In the genomic region with DNA sequence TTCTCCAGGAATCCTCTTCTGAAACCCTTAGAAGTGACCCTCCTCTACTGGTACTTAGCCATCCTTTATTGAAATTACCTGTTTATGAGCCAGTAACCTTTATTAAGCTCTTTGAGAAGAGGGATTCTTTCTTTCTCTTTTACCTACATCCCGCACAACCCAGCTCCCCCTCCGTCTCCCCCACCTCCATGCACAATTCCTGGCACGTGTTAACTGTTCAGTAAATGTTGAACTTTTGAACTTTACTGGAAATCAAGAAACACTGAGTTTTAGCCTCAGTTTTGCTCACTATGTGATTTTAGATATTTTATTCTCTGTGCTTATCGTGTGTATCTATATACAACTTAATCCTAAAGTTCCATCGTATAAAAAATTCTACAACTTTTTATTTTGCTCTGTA, we compare ENCODE assay signal across 8 cellular contexts. TPM values are rescaled to one million over a fixed set of nuclear protein-coding genes. Genes with fewer than 3 reads are reported as not detected.
A peak's percentile ranks its signal among the peaks of the same experiment; 100 is the strongest.
DNase-seq lines count a peak whose midpoint lies in the region; ATAC-seq lines count a peak whose summit lies in the region.

No MANE protein-coding gene starts in this region.

- H3K27me3 ChIP-seq in thymus (ENCODE audit: control insufficient read depth, insufficient read depth), result no peaks in the 10 kb centered on the region

- H3K4me1 Mint-ChIP-seq in activated CD4-positive, alpha-beta T cell treated with anti-CD3 and anti-CD28 coated beads, Interleukin-2, amount 10 ng/mL, durations not matched to agents 7 days and 5 days, result peaks cover 55% of the 10 kb centered on the region
- peaks cover 51% of the 10 kb centered on the region for H3K4me1 Mint-ChIP-seq in activated CD8-positive, alpha-beta T cell treated with anti-CD3 and anti-CD28 coated beads, Interleukin-2, amount 10 ng/mL, durations not matched to agents 7 days and 5 days (ENCODE audit: low read depth)
- peaks cover 66 to 81% of the 10 kb centered on the region in 2 donors for H3K4me1 Mint-ChIP-seq in immature natural killer cell

- H3K9me3 ChIP-seq in thymus (ENCODE audit: control insufficient read depth), result no peaks in the 10 kb centered on the region

- peaks cover 29% of the 10 kb centered on the region for H3K36me3 Mint-ChIP-seq in activated CD4-positive, alpha-beta T cell treated with anti-CD3 and anti-CD28 coated beads, Interleukin-2, amount 10 ng/mL, durations not matched to agents 7 days and 5 days (ENCODE audit: low read depth)
- peaks cover 47% of the 10 kb centered on the region for H3K36me3 Mint-ChIP-seq in activated CD8-positive, alpha-beta T cell treated with anti-CD3 and anti-CD28 coated beads, Interleukin-2, amount 10 ng/mL, durations not matched to agents 7 days and 5 days (ENCODE audit: low read depth)
- H3K36me3 Mint-ChIP-seq in immature natural killer cell, result peaks cover 0 to 4% (median 4%) of the 10 kb centered on the region in 3 donors

- H3K4me3 ChIP-seq in thymus (ENCODE audit: low read length), result peak overlapping the region; percentile 9

- no peak for ATAC-seq in activated CD8-positive, alpha-beta T cell treated with anti-CD3 and anti-CD28 coated beads, Interleukin-2, amount 10 ng/mL, durations not matched to agents 7 days and 5 days

- POLR2A ChIA-PET in activated CD4-positive, alpha-beta T cell treated with anti-CD3 and anti-CD28 coated beads, Interleukin-2, amount 10 ng/mL, durations not matched to agents 7 days and 5 days (lab: Charles Lee), result no interaction called here
- POLR2A ChIA-PET in activated CD8-positive, alpha-beta T cell treated with anti-CD3 and anti-CD28 coated beads, Interleukin-2, amount 10 ng/mL, durations not matched to agents 7 days and 5 days (lab: Charles Lee), result no interaction called here

- CTCF ChIA-PET in activated CD4-positive, alpha-beta T cell treated with anti-CD3 and anti-CD28 coated beads, Interleukin-2, amount 10 ng/mL, durations not matched to agents 7 days and 5 days (lab: Charles Lee), result interaction anchor here (1.0 to 2.0 kb wide), 2 partner anchors 14 to 136 kb away, joined by 3 to 6 read pairs; no protein-coding TSS in a partner anchor
- CTCF ChIA-PET in activated CD8-positive, alpha-beta T cell treated with anti-CD3 and anti-CD28 coated beads, Interleukin-2, amount 10 ng/mL, durations not matched to agents 7 days and 5 days (lab: Charles Lee), result interaction anchor here (1.7 kb wide), 1 partner anchor 98 kb away, joined by 7 read pairs; no protein-coding TSS in a partner anchor

- peaks cover 7% of the 10 kb centered on the region for H3K4me1 ChIP-seq in thymus (ENCODE audit: control insufficient read depth, insufficient read depth, low read length)

- peak overlapping the region; percentile 84 for H3K4me3 Mint-ChIP-seq in activated CD4-positive, alpha-beta T cell treated with anti-CD3 and anti-CD28 coated beads, Interleukin-2, amount 10 ng/mL, durations not matched to agents 7 days and 5 days
- H3K4me3 Mint-ChIP-seq in activated CD8-positive, alpha-beta T cell treated with anti-CD3 and anti-CD28 coated beads, Interleukin-2, amount 10 ng/mL, durations not matched to agents 7 days and 5 days, result peak overlapping the region; percentile 85
- peak overlapping the region; percentile 94 to 99 (median 96) for H3K4me3 Mint-ChIP-seq in immature natural killer cell

- H3K27ac Mint-ChIP-seq in activated CD4-positive, alpha-beta T cell treated with anti-CD3 and anti-CD28 coated beads, Interleukin-2, amount 10 ng/mL, durations not matched to agents 7 days and 5 days, result peak overlapping the region; percentile 97
- peak overlapping the region; percentile 96 for H3K27ac Mint-ChIP-seq in activated CD8-positive, alpha-beta T cell treated with anti-CD3 and anti-CD28 coated beads, Interleukin-2, amount 10 ng/mL, durations not matched to agents 7 days and 5 days
- peak overlapping the region; percentile 78 to 100 (median 98) for H3K27ac Mint-ChIP-seq in immature natural killer cell

- H3K27ac ChIP-seq in thymus (ENCODE audit: low read depth), result no peak overlapping the region

- no peaks in the 10 kb centered on the region for H3K36me3 ChIP-seq in thymus (ENCODE audit: control insufficient read depth, insufficient read depth)

- no peaks in the 10 kb centered on the region for H3K27me3 Mint-ChIP-seq in activated CD4-positive, alpha-beta T cell treated with anti-CD3 and anti-CD28 coated beads, Interleukin-2, amount 10 ng/mL, durations not matched to agents 7 days and 5 days
- no peaks in the 10 kb centered on the region for H3K27me3 Mint-ChIP-seq in activated CD8-positive, alpha-beta T cell treated with anti-CD3 and anti-CD28 coated beads, Interleukin-2, amount 10 ng/mL, durations not matched to agents 7 days and 5 days (ENCODE audit: low read depth)
- peaks cover 15 to 18% (median 15%) of the 10 kb centered on the region in 3 donors for H3K27me3 Mint-ChIP-seq in immature natural killer cell (ENCODE audit: low read depth in 3 of 3)

- DNase-seq in activated CD4-positive, alpha-beta T cell treated with anti-CD3 and anti-CD28 coated beads, Interleukin-2, amount 10 ng/mL, durations not matched to agents 7 days and 5 days, result no peak
- DNase-seq in activated CD4-positive, alpha-beta T cell treated with anti-CD3 and anti-CD28 coated beads for 4 hours, result no peak
- DNase-seq in activated CD8-positive, alpha-beta T cell treated with anti-CD3 and anti-CD28 coated beads, Interleukin-2, amount 10 ng/mL, durations not matched to agents 7 days and 5 days, result no peak
- DNase-seq in immature natural killer cell, result no peak
- no peak for DNase-seq in SKM-1 (lab: John Stamatoyannopoulos, UW; ENCODE audit: unreplicated experiment)
- no peak for DNase-seq in stimulated activated CD4-positive, alpha-beta T cell treated with anti-CD3 and anti-CD28 coated beads, Interleukin-2, amount 100 ng/mL, for 24 hours
- DNase-seq in SKM-1 treated with dmso at 0.1 percent for 144 hours (lab: John Stamatoyannopoulos, UW; ENCODE audit: unreplicated experiment), result no peak

- no peaks in the 10 kb centered on the region for H3K9me3 Mint-ChIP-seq in activated CD4-positive, alpha-beta T cell treated with anti-CD3 and anti-CD28 coated beads, Interleukin-2, amount 10 ng/mL, durations not matched to agents 7 days and 5 days
- no peaks in the 10 kb centered on the region for H3K9me3 Mint-ChIP-seq in activated CD8-positive, alpha-beta T cell treated with anti-CD3 and anti-CD28 coated beads, Interleukin-2, amount 10 ng/mL, durations not matched to agents 7 days and 5 days (ENCODE audit: insufficient read depth)
- H3K9me3 Mint-ChIP-seq in immature natural killer cell, result no peaks in the 10 kb centered on the region

- WGBS in thymus, result 58% methylated on average over 5 of the region's 5 CpGs

RNA-seq across cellular contexts. Expression of a gene that starts 1.8 kb away (rescaled TPM):
- 10 to 100 TPM; 42.6 to 44.7 TPM for total RNA-seq in activated CD4-positive, alpha-beta T cell treated with anti-CD3 and anti-CD28 coated beads, Interleukin-2, amount 10 ng/mL, durations not matched to agents 7 days and 5 days
- 10 to 100 TPM; 46.6 to 49.4 TPM for total RNA-seq in activated CD8-positive, alpha-beta T cell treated with anti-CD3 and anti-CD28 coated beads, Interleukin-2, amount 10 ng/mL, durations not matched to agents 7 days and 5 days
- polyA plus RNA-seq in immature natural killer cell, result 10 to 100 TPM; 27.1 to 44.8 (median 32.6) TPM
- 26.9 TPM for polyA plus RNA-seq in thymus

RNA-seq across cellular contexts. Expression of a gene that starts 2.1 kb away (rescaled TPM):
- 10 to 100 TPM; 31.3 to 33.1 TPM for total RNA-seq in activated CD4-positive, alpha-beta T cell treated with anti-CD3 and anti-CD28 coated beads, Interleukin-2, amount 10 ng/mL, durations not matched to agents 7 days and 5 days
- 10 to 100 TPM; 33.1 to 36.3 TPM for total RNA-seq in activated CD8-positive, alpha-beta T cell treated with anti-CD3 and anti-CD28 coated beads, Interleukin-2, amount 10 ng/mL, durations not matched to agents 7 days and 5 days
- polyA plus RNA-seq in immature natural killer cell (1 to 10 TPM; 2.8 to 6.3 (median 3.3) TPM), thymus (13.3 TPM)
